Comparison of ENCODE assay signal across 1 cellular context in genomic region chr13:44989071-44989889, GRCh38.
TF ChIP-seq lines count a peak whose summit lies in the region.

A gene with protein sequence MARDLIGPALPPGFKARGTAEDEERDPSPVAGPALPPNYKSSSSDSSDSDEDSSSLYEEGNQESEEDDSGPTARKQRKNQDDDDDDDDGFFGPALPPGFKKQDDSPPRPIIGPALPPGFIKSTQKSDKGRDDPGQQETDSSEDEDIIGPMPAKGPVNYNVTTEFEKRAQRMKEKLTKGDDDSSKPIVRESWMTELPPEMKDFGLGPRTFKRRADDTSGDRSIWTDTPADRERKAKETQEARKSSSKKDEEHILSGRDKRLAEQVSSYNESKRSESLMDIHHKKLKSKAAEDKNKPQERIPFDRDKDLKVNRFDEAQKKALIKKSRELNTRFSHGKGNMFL (plus strand): TSS chr13:44989538. CDS start chr13:44989655, 117 bp downstream.
Gene NUFIP1, minus strand, starts transcription at chr13:44989471. Its CDS starts 35 bp downstream, at chr13:44989436.

TF ChIP-seq in HepG2, 621 proteins besides CTCF, POLR2A, EP300 and RAD21 (continued from another document and continues in another):
- TF ChIP-seq, protein P1, sequence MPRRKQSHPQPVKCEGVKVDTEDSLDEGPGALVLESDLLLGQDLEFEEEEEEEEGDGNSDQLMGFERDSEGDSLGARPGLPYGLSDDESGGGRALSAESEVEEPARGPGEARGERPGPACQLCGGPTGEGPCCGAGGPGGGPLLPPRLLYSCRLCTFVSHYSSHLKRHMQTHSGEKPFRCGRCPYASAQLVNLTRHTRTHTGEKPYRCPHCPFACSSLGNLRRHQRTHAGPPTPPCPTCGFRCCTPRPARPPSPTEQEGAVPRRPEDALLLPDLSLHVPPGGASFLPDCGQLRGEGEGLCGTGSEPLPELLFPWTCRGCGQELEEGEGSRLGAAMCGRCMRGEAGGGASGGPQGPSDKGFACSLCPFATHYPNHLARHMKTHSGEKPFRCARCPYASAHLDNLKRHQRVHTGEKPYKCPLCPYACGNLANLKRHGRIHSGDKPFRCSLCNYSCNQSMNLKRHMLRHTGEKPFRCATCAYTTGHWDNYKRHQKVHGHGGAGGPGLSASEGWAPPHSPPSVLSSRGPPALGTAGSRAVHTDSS (CRISPR knock-in tag; conservative IDR thresholded peaks at IDR 0.05), result no peak
- no peak for TF ChIP-seq ARNT (IDR thresholded peaks at IDR 0.05)
- TF ChIP-seq, protein P2, sequence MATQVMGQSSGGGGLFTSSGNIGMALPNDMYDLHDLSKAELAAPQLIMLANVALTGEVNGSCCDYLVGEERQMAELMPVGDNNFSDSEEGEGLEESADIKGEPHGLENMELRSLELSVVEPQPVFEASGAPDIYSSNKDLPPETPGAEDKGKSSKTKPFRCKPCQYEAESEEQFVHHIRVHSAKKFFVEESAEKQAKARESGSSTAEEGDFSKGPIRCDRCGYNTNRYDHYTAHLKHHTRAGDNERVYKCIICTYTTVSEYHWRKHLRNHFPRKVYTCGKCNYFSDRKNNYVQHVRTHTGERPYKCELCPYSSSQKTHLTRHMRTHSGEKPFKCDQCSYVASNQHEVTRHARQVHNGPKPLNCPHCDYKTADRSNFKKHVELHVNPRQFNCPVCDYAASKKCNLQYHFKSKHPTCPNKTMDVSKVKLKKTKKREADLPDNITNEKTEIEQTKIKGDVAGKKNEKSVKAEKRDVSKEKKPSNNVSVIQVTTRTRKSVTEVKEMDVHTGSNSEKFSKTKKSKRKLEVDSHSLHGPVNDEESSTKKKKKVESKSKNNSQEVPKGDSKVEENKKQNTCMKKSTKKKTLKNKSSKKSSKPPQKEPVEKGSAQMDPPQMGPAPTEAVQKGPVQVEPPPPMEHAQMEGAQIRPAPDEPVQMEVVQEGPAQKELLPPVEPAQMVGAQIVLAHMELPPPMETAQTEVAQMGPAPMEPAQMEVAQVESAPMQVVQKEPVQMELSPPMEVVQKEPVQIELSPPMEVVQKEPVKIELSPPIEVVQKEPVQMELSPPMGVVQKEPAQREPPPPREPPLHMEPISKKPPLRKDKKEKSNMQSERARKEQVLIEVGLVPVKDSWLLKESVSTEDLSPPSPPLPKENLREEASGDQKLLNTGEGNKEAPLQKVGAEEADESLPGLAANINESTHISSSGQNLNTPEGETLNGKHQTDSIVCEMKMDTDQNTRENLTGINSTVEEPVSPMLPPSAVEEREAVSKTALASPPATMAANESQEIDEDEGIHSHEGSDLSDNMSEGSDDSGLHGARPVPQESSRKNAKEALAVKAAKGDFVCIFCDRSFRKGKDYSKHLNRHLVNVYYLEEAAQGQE (IDR thresholded peaks at IDR 0.05; ENCODE audit: borderline replicate concordance in 1 of 2, low read depth in 1 of 2, low read length in 2 of 2), result no peak
- TF ChIP-seq, protein P3, sequence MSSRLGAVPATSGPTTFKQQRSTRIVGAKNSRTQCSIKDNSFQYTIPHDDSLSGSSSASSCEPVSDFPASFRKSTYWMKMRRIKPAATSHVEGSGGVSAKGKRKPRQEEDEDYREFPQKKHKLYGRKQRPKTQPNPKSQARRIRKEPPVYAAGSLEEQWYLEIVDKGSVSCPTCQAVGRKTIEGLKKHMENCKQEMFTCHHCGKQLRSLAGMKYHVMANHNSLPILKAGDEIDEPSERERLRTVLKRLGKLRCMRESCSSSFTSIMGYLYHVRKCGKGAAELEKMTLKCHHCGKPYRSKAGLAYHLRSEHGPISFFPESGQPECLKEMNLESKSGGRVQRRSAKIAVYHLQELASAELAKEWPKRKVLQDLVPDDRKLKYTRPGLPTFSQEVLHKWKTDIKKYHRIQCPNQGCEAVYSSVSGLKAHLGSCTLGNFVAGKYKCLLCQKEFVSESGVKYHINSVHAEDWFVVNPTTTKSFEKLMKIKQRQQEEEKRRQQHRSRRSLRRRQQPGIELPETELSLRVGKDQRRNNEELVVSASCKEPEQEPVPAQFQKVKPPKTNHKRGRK (CRISPR knock-in tag; IDR thresholded peaks at IDR 0.05), result no peak
- TF ChIP-seq DNMT3B (CRISPR knock-in tag; conservative IDR thresholded peaks at IDR 0.05), result no peak
- no peak for TF ChIP-seq ZNF121 (CRISPR knock-in tag; IDR thresholded peaks at IDR 0.05)
- TF ChIP-seq ZNF607 (CRISPR knock-in tag; IDR thresholded peaks at IDR 0.05; ENCODE audit: borderline replicate concordance), result peak; percentile 44; the same call in 1 of the 2 replicates
- no peak; the same call in 1 of the 2 replicates for TF ChIP-seq ZNF740 (CRISPR knock-in tag; IDR thresholded peaks at IDR 0.05)
- peak; percentile 84; the same call in 1 of the 2 replicates for TF ChIP-seq ZNF510 (CRISPR knock-in tag; IDR thresholded peaks at IDR 0.05; ENCODE audit: low read depth)
- peak; percentile 41; the same call in 1 of the 2 replicates for TF ChIP-seq CBX5 (CRISPR knock-in tag; IDR thresholded peaks at IDR 0.05; ENCODE audit: borderline replicate concordance)
- TF ChIP-seq ZBTB3 (CRISPR knock-in tag; IDR thresholded peaks at IDR 0.05; ENCODE audit: borderline replicate concordance, low read depth), result peak; percentile 67; the same call in 1 of the 2 replicates
- no peak for TF ChIP-seq ZNF382 (CRISPR knock-in tag; IDR thresholded peaks at IDR 0.05; ENCODE audit: borderline replicate concordance)
- TF ChIP-seq, protein P4, sequence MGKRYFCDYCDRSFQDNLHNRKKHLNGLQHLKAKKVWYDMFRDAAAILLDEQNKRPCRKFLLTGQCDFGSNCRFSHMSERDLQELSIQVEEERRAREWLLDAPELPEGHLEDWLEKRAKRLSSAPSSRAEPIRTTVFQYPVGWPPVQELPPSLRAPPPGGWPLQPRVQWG (CRISPR knock-in tag; IDR thresholded peaks at IDR 0.05; ENCODE audit: borderline replicate concordance, low read depth), result no peak
- TF ChIP-seq TSC22D2 (CRISPR knock-in tag; IDR thresholded peaks at IDR 0.05; ENCODE audit: borderline replicate concordance), result no peak
- TF ChIP-seq, protein P5, sequence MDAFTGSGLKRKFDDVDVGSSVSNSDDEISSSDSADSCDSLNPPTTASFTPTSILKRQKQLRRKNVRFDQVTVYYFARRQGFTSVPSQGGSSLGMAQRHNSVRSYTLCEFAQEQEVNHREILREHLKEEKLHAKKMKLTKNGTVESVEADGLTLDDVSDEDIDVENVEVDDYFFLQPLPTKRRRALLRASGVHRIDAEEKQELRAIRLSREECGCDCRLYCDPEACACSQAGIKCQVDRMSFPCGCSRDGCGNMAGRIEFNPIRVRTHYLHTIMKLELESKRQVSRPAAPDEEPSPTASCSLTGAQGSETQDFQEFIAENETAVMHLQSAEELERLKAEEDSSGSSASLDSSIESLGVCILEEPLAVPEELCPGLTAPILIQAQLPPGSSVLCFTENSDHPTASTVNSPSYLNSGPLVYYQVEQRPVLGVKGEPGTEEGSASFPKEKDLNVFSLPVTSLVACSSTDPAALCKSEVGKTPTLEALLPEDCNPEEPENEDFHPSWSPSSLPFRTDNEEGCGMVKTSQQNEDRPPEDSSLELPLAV (CRISPR knock-in tag; conservative IDR thresholded peaks at IDR 0.05; ENCODE audit: low read depth), result no peak
- no peak for TF ChIP-seq ZNF432 (CRISPR knock-in tag; IDR thresholded peaks at IDR 0.05; ENCODE audit: borderline replicate concordance)
- TF ChIP-seq KDM1A (CRISPR knock-in tag; IDR thresholded peaks at IDR 0.05), result no peak
- no peak for TF ChIP-seq ZNF124 (CRISPR knock-in tag; IDR thresholded peaks at IDR 0.05)
- TF ChIP-seq ZBTB8A (CRISPR knock-in tag; IDR thresholded peaks at IDR 0.05; ENCODE audit: borderline replicate concordance, low read depth), result no peak
- TF ChIP-seq NCOA5 (CRISPR knock-in tag; IDR thresholded peaks at IDR 0.05), result no peak
- no peak for TF ChIP-seq KLF13 (CRISPR knock-in tag; IDR thresholded peaks at IDR 0.05)
- no peak for TF ChIP-seq FOXJ3 (CRISPR knock-in tag; IDR thresholded peaks at IDR 0.05; ENCODE audit: borderline replicate concordance)
- 0 out of 2 replicates have a peak, but pooled peaks have one; percentile 83 for TF ChIP-seq SNAPC2 (CRISPR knock-in tag; IDR thresholded peaks at IDR 0.05)
- no peak for TF ChIP-seq ZFP41 (CRISPR knock-in tag; IDR thresholded peaks at IDR 0.05; ENCODE audit: borderline replicate concordance)
- TF ChIP-seq KDM2A (CRISPR knock-in tag; IDR thresholded peaks at IDR 0.05; ENCODE audit: borderline replicate concordance, low read depth), result peak; percentile 94
- TF ChIP-seq JUNB (CRISPR knock-in tag; IDR thresholded peaks at IDR 0.05; ENCODE audit: borderline replicate concordance), result no peak
- peak; percentile 75 for TF ChIP-seq GABPA (IDR thresholded peaks at IDR 0.05; ENCODE audit: low read depth, low read length)
- TF ChIP-seq GABPA (CRISPR knock-in tag; IDR thresholded peaks at IDR 0.05; ENCODE audit: low read depth), result peak; percentile 96
- TF ChIP-seq, protein P6, sequence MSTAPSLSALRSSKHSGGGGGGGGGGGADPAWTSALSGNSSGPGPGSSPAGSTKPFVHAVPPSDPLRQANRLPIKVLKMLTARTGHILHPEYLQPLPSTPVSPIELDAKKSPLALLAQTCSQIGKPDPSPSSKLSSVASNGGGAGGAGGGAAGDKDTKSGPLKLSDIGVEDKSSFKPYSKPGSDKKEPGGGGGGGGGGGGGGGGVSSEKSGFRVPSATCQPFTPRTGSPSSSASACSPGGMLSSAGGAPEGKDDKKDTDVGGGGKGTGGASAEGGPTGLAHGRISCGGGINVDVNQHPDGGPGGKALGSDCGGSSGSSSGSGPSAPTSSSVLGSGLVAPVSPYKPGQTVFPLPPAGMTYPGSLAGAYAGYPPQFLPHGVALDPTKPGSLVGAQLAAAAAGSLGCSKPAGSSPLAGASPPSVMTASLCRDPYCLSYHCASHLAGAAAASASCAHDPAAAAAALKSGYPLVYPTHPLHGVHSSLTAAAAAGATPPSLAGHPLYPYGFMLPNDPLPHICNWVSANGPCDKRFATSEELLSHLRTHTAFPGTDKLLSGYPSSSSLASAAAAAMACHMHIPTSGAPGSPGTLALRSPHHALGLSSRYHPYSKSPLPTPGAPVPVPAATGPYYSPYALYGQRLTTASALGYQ (CRISPR knock-in tag; IDR thresholded peaks at IDR 0.05), result no peak; the same call in 1 of the 2 replicates
- TF ChIP-seq, protein P7, sequence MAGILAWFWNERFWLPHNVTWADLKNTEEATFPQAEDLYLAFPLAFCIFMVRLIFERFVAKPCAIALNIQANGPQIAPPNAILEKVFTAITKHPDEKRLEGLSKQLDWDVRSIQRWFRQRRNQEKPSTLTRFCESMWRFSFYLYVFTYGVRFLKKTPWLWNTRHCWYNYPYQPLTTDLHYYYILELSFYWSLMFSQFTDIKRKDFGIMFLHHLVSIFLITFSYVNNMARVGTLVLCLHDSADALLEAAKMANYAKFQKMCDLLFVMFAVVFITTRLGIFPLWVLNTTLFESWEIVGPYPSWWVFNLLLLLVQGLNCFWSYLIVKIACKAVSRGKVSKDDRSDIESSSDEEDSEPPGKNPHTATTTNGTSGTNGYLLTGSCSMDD (CRISPR knock-in tag; IDR thresholded peaks at IDR 0.05), result no peak
- no peak for TF ChIP-seq THAP7 (CRISPR knock-in tag; IDR thresholded peaks at IDR 0.05)
- TF ChIP-seq ZFP36 (IDR thresholded peaks at IDR 0.05; ENCODE audit: borderline replicate concordance, low read depth, low read length, partially characterized antibody), result no peak
- peak; percentile 33; the same call in 1 of the 2 replicates for TF ChIP-seq ZNF670 (CRISPR knock-in tag; IDR thresholded peaks at IDR 0.05; ENCODE audit: borderline replicate concordance)
- peak; percentile 99 for TF ChIP-seq GABPB1 (CRISPR knock-in tag; IDR thresholded peaks at IDR 0.05)
- TF ChIP-seq RERE (CRISPR knock-in tag; IDR thresholded peaks at IDR 0.05; ENCODE audit: low read depth), result peak; percentile 28; the same call in 1 of the 2 replicates
- TF ChIP-seq CHD4 (IDR thresholded peaks at IDR 0.05; ENCODE audit: borderline replicate concordance, low read length), result no peak
- TF ChIP-seq CHD2 (IDR thresholded peaks at IDR 0.05; ENCODE audit: low read depth, low read length), result peak; percentile 68; the same call in 1 of the 2 replicates
- TF ChIP-seq ATF7 (IDR thresholded peaks at IDR 0.05), result peak; percentile 31; the same call in 1 of the 2 replicates
- peak; percentile 72; the same call in 1 of the 2 replicates for TF ChIP-seq ATF7 (CRISPR knock-in tag; IDR thresholded peaks at IDR 0.05)
- TF ChIP-seq ZNF781 (CRISPR knock-in tag; IDR thresholded peaks at IDR 0.05; ENCODE audit: borderline replicate concordance, not compliant biosample characterization), result no peak
